ENCODE assay signal across 36 cellular contexts in the genomic region with DNA sequence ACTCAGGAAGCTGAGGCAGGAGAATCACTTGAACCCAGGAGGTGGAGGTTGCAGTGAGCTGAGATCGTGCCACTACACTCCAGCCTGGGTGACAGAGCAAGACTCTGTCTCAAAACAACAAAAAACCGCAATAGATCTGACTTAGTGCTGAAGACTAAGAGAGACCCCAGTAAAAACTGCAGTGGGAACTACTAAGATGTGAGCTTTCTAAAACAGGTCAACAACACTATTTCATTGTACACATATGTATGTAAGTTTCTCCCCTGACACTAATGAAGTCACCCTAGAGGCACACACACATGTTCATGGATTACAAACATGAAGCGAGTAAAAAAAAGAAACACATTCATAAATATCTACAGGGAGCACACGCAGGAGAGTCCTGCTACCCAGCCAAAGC.
"Had no signal": no experiment of that assay in that cellular context is flagged by ENCODE, and none has a peak within 500 bp of the region (broad histone marks: within the 10 kb centered on the region; RNA-seq: fewer than 3 reads in every experiment).

No MANE protein-coding gene starts in this region.

- H3K4me3 ChIP-seq: MG63 had no signal

- DNase-seq: Karpas-422, Kasumi-1, MG63, MM.1S, MV-4-11, NCI-H1048, NCI-H1092, NCI-H1092 treated with DMSO at 0.1 percent for 48 hours, NCI-H1105, NCI-H1105 treated with DMSO at 0.1 percent for 48 hours, NCI-H1417, NCI-H1417 treated with DMSO at 0.1 percent for 48 hours, NCI-H1436, NCI-H1436 treated with DMSO at 0.1 percent for 48 hours, NCI-H146, NCI-H1694, NCI-H1694 treated with DMSO at 0.1 percent for 48 hours, NCI-H187, NCI-H187 treated with DMSO at 0.1 percent for 48 hours, NCI-H1930, NCI-H2029, NCI-H2029 treated with DMSO at 0.1 percent for 48 hours, NCI-H2081, NCI-H2081 treated with DMSO at 0.1 percent for 48 hours, NCI-H2107, NCI-H2171, NCI-H2171 treated with DMSO at 0.1 percent for 48 hours, NCI-H2227 treated with DMSO at 0.1 percent for 48 hours, NCI-H226, NCI-H345, NCI-H446, NCI-H446 treated with DMSO at 0.1 percent for 48 hours, NCI-H510A, NCI-H510A treated with DMSO at 0.1 percent for 48 hours, NCI-H524, NCI-H524 treated with DMSO at 0.1 percent for 48 hours had no signal

- H3K27me3 ChIP-seq: MG63 had no signal
